ENCODE assay signal across 1 cellular context in genomic region chr2:202911513-202912341, GRCh38.
A peak's percentile ranks its signal among the peaks of the same experiment; 100 is the strongest.
TF ChIP-seq lines count a peak whose summit lies in the region.

Gene CARF (plus strand): TSS chr2:202912275. CDS start chr2:202941903, 29,628 bp downstream.
Gene WDR12 (minus strand): TSS chr2:202911673. CDS start chr2:202911476, 197 bp downstream.

TF ChIP-seq in HepG2, 621 proteins besides CTCF, POLR2A, EP300 and RAD21 (continued from another document and continues in another):
- no peak for TF ChIP-seq ZNF318 (CRISPR knock-in tag; IDR thresholded peaks at IDR 0.05)
- no peak for TF ChIP-seq ATF7-NPFF (CRISPR knock-in tag; IDR thresholded peaks at IDR 0.05; ENCODE audit: low read depth)
- TF ChIP-seq SRSF9 (IDR thresholded peaks at IDR 0.05; ENCODE audit: borderline replicate concordance, insufficient read depth, low read depth, low read length, poor library complexity, severe bottlenecking): no peak
- no peak for TF ChIP-seq SETDB1 (CRISPR knock-in tag; IDR thresholded peaks at IDR 0.05; ENCODE audit: borderline replicate concordance)
- TF ChIP-seq ZNF275 (CRISPR knock-in tag; IDR thresholded peaks at IDR 0.05; ENCODE audit: borderline replicate concordance): no peak
- TF ChIP-seq PRMT3 (CRISPR knock-in tag; IDR thresholded peaks at IDR 0.05; ENCODE audit: borderline replicate concordance, low read depth): no peak
- no peak for TF ChIP-seq SATB2 (CRISPR knock-in tag; IDR thresholded peaks at IDR 0.05)
- no peak for TF ChIP-seq PAF1 (CRISPR knock-in tag; IDR thresholded peaks at IDR 0.05)
- no peak for TF ChIP-seq SYNCRIP (IDR thresholded peaks at IDR 0.05; ENCODE audit: insufficient read depth, low read depth, low read length)
- no peak; the same call in 1 of the 2 replicates for TF ChIP-seq IKZF5 (CRISPR knock-in tag; IDR thresholded peaks at IDR 0.05)
- TF ChIP-seq YY1 (IDR thresholded peaks at IDR 0.05; ENCODE audit: insufficient read depth, insufficient replicate concordance, low read depth, low read length): peak; percentile 82
- peak; percentile 21; the same call in 1 of the 2 replicates for TF ChIP-seq ZNF724P (CRISPR knock-in tag; IDR thresholded peaks at IDR 0.05; ENCODE audit: borderline replicate concordance)
- TF ChIP-seq ZBED4 (CRISPR knock-in tag; IDR thresholded peaks at IDR 0.05; ENCODE audit: borderline replicate concordance): no peak
- TF ChIP-seq ZNF841 (CRISPR knock-in tag; IDR thresholded peaks at IDR 0.05; ENCODE audit: borderline replicate concordance): no peak
- peak; percentile 70; the same call in 1 of the 2 replicates for TF ChIP-seq WIZ (CRISPR knock-in tag; IDR thresholded peaks at IDR 0.05)
- TF ChIP-seq ZNF589 (CRISPR knock-in tag; conservative IDR thresholded peaks at IDR 0.05): no peak
- TF ChIP-seq NPAS2 (CRISPR knock-in tag; IDR thresholded peaks at IDR 0.05; ENCODE audit: borderline replicate concordance): no peak
- peak; percentile 47; the same call in 1 of the 2 replicates for TF ChIP-seq SNAPC4 (CRISPR knock-in tag; IDR thresholded peaks at IDR 0.05)
- 0 out of 2 replicates have a peak, but pooled peaks have one; percentile 45 for TF ChIP-seq ZNF124 (CRISPR knock-in tag; IDR thresholded peaks at IDR 0.05)
- no peak for TF ChIP-seq ZFP36L2 (CRISPR knock-in tag; IDR thresholded peaks at IDR 0.05)
- TF ChIP-seq REST (IDR thresholded peaks at IDR 0.05; ENCODE audit: borderline replicate concordance in 1 of 2, low read depth in 1 of 2, low read length in 2 of 2): no peak; a peak in 1 of 4 replicates
- TF ChIP-seq THAP8 (CRISPR knock-in tag; IDR thresholded peaks at IDR 0.05; ENCODE audit: borderline replicate concordance): no peak
- TF ChIP-seq XRCC5 (optimal IDR thresholded peaks at IDR 0.05; ENCODE audit: low read length): peak; percentile 76
- TF ChIP-seq GATAD1 (CRISPR knock-in tag; IDR thresholded peaks at IDR 0.05): peak; percentile 88
- no peak for TF ChIP-seq SNRNP70 (IDR thresholded peaks at IDR 0.05; ENCODE audit: low read depth, low read length)
